In the genomic region with DNA sequence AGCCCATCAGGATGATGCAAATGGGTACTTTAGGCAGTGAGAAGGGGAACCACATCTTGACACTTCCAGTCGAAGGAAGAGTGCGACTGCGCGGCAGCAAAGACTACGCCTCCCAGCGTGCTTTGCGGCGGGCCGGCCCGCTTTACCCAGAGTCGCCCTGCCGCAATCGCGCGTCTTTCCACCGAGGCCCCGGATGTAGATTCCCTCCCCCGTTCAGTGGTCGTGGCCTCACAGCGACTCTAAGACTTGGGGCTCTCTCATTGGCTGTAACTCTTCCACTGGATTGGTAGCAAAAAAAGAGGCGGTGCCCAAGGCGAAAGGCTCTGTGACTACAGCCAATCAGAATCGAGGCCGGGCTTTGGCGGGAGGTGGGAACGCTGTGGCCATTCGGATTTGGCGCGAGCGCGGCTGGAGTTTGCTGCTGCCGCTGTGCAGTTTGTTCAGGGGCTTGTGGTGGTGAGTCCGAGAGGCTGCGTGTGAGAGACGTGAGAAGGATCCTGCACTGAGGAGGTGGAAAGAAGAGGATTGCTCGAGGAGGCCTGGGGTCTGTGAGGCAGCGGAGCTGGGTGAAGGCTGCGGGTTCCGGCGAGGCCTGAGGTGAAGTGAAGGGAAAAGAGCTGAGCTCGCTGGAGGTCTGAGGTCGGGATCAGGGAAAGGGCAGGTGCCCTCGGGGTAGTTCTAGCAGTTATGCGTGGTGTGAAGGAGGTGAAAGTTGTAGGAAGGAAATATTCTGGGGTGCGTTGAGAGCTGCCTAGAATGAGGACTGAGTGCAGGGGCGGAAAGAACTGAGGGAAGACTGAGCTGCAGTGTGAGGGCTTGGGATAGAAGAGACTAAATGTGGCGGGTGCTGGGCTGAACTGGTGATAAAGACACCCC, we compare ENCODE assay signal across 1 cellular context.
TF ChIP-seq lines count a peak whose summit lies in the region.

A gene with protein sequence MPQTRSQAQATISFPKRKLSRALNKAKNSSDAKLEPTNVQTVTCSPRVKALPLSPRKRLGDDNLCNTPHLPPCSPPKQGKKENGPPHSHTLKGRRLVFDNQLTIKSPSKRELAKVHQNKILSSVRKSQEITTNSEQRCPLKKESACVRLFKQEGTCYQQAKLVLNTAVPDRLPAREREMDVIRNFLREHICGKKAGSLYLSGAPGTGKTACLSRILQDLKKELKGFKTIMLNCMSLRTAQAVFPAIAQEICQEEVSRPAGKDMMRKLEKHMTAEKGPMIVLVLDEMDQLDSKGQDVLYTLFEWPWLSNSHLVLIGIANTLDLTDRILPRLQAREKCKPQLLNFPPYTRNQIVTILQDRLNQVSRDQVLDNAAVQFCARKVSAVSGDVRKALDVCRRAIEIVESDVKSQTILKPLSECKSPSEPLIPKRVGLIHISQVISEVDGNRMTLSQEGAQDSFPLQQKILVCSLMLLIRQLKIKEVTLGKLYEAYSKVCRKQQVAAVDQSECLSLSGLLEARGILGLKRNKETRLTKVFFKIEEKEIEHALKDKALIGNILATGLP (plus strand): TSS at position 386 of the 876 bp plus-strand sequence. CDS start 1,542 bp downstream, outside the sequence.

TF ChIP-seq in HEK293, 187 proteins besides CTCF, POLR2A, EP300 and RAD21 (continued from another document and continues in another):
- TF ChIP-seq, protein P1, sequence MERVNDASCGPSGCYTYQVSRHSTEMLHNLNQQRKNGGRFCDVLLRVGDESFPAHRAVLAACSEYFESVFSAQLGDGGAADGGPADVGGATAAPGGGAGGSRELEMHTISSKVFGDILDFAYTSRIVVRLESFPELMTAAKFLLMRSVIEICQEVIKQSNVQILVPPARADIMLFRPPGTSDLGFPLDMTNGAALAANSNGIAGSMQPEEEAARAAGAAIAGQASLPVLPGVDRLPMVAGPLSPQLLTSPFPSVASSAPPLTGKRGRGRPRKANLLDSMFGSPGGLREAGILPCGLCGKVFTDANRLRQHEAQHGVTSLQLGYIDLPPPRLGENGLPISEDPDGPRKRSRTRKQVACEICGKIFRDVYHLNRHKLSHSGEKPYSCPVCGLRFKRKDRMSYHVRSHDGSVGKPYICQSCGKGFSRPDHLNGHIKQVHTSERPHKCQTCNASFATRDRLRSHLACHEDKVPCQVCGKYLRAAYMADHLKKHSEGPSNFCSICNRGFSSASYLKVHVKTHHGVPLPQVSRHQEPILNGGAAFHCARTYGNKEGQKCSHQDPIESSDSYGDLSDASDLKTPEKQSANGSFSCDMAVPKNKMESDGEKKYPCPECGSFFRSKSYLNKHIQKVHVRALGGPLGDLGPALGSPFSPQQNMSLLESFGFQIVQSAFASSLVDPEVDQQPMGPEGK (tag by site-specific recombination; IDR thresholded peaks at IDR 0.05): peak; percentile 18; the same call in 1 of the 2 replicates
- TF ChIP-seq HIC1 (tag by site-specific recombination; IDR thresholded peaks at IDR 0.05) (no peak), ZNF433 (tag by site-specific recombination; IDR thresholded peaks at IDR 0.05; ENCODE audit: low read depth) (no peak), ZNF140 (tag by site-specific recombination; IDR thresholded peaks at IDR 0.05) (no peak), ZNF624 (tag by site-specific recombination; IDR thresholded peaks at IDR 0.05) (no peak), ZNF549 (tag by site-specific recombination; IDR thresholded peaks at IDR 0.05) (no peak), SP3 (tag by site-specific recombination; IDR thresholded peaks at IDR 0.05) (peak; percentile 91), RBAK (tag by site-specific recombination; IDR thresholded peaks at IDR 0.05) (no peak), ZBTB7A (tag by site-specific recombination; IDR thresholded peaks at IDR 0.05; ENCODE audit: low read depth) (no peak; the same call in 1 of the 2 replicates), GFI1B (tag by site-specific recombination; IDR thresholded peaks at IDR 0.05) (no peak), ZNF521 (tag by site-specific recombination; IDR thresholded peaks at IDR 0.05) (no peak), ZXDB (tag by site-specific recombination; IDR thresholded peaks at IDR 0.05) (peak; percentile 92), ZNF843 (tag by site-specific recombination; IDR thresholded peaks at IDR 0.05) (peak; percentile 59; the same call in 1 of the 2 replicates), ZBTB20 (tag by site-specific recombination; IDR thresholded peaks at IDR 0.05) (peak; percentile 50; the same call in 1 of the 2 replicates), WT1 (tag by site-specific recombination; IDR thresholded peaks at IDR 0.05) (peak; percentile 53; the same call in 1 of the 2 replicates), ZNF692 (tag by site-specific recombination; IDR thresholded peaks at IDR 0.05) (peak; percentile 81), SP2 (tag by site-specific recombination; IDR thresholded peaks at IDR 0.05) (peak; percentile 99), ZNF76 (tag by site-specific recombination; IDR thresholded peaks at IDR 0.05; ENCODE audit: borderline replicate concordance, low read depth) (peak; percentile 97), ZNF398 (tag by site-specific recombination; IDR thresholded peaks at IDR 0.05) (no peak), ZBTB26 (tag by site-specific recombination; optimal IDR thresholded peaks at IDR 0.05) (peak; percentile 62), ZNF701 (tag by site-specific recombination; IDR thresholded peaks at IDR 0.05) (no peak), ZNF610 (tag by site-specific recombination; IDR thresholded peaks at IDR 0.05; ENCODE audit: borderline replicate concordance) (no peak; the same call in 1 of the 2 replicates), ZNF555 (tag by site-specific recombination; conservative IDR thresholded peaks at IDR 0.05) (no peak), PRDM1 (tag by site-specific recombination; IDR thresholded peaks at IDR 0.05) (peak; percentile 90), ZSCAN4 (tag by site-specific recombination; IDR thresholded peaks at IDR 0.05) (no peak; the same call in 1 of the 2 replicates), ZNF654 (tag by site-specific recombination; IDR thresholded peaks at IDR 0.05; ENCODE audit: low read depth) (no peak), ZNF157 (tag by site-specific recombination; IDR thresholded peaks at IDR 0.05) (no peak), ZNF621 (tag by site-specific recombination; IDR thresholded peaks at IDR 0.05) (no peak), BCL11B (tag by site-specific recombination; IDR thresholded peaks at IDR 0.05; ENCODE audit: low read depth) (peak; percentile 52; the same call in 1 of the 2 replicates), ZBTB21 (tag by site-specific recombination; IDR thresholded peaks at IDR 0.05) (peak; percentile 44; the same call in 1 of the 2 replicates), AEBP2 (tag by site-specific recombination; IDR thresholded peaks at IDR 0.05; ENCODE audit: borderline replicate concordance) (no peak), SALL2 (tag by site-specific recombination; IDR thresholded peaks at IDR 0.05; ENCODE audit: borderline replicate concordance) (no peak; the same call in 1 of the 2 replicates), ZNF221 (tag by site-specific recombination; IDR thresholded peaks at IDR 0.05; ENCODE audit: borderline replicate concordance) (no peak), ZFP37 (tag by site-specific recombination; IDR thresholded peaks at IDR 0.05) (peak; percentile 96)
- TF ChIP-seq, protein P2, sequence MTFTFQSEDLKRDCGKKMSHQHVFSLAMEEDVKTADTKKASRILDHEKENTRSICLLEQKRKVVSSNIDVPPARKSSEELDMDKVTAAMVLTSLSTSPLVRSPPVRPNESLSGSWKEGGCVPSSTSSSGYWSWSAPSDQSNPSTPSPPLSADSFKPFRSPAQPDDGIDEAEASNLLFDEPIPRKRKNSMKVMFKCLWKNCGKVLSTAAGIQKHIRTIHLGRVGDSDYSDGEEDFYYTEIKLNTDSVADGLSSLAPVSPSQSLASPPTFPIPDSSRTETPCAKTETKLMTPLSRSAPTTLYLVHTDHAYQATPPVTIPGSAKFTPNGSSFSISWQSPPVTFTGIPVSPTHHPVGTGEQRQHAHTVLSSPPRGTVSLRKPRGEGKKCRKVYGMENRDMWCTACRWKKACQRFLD (tag by site-specific recombination; IDR thresholded peaks at IDR 0.05): no peak
- TF ChIP-seq, protein P3, sequence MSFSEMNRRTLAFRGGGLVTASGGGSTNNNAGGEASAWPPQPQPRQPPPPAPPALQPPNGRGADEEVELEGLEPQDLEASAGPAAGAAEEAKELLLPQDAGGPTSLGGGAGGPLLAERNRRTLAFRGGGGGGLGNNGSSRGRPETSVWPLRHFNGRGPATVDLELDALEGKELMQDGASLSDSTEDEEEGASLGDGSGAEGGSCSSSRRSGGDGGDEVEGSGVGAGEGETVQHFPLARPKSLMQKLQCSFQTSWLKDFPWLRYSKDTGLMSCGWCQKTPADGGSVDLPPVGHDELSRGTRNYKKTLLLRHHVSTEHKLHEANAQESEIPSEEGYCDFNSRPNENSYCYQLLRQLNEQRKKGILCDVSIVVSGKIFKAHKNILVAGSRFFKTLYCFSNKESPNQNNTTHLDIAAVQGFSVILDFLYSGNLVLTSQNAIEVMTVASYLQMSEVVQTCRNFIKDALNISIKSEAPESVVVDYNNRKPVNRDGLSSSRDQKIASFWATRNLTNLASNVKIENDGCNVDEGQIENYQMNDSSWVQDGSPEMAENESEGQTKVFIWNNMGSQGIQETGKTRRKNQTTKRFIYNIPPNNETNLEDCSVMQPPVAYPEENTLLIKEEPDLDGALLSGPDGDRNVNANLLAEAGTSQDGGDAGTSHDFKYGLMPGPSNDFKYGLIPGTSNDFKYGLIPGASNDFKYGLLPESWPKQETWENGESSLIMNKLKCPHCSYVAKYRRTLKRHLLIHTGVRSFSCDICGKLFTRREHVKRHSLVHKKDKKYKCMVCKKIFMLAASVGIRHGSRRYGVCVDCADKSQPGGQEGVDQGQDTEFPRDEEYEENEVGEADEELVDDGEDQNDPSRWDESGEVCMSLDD (tag by site-specific recombination; IDR thresholded peaks at IDR 0.05): 0 out of 2 replicates have a peak, but pooled peaks have one; percentile 28
